Comparison of ENCODE assay signal across 2 cellular contexts in the genomic region with DNA sequence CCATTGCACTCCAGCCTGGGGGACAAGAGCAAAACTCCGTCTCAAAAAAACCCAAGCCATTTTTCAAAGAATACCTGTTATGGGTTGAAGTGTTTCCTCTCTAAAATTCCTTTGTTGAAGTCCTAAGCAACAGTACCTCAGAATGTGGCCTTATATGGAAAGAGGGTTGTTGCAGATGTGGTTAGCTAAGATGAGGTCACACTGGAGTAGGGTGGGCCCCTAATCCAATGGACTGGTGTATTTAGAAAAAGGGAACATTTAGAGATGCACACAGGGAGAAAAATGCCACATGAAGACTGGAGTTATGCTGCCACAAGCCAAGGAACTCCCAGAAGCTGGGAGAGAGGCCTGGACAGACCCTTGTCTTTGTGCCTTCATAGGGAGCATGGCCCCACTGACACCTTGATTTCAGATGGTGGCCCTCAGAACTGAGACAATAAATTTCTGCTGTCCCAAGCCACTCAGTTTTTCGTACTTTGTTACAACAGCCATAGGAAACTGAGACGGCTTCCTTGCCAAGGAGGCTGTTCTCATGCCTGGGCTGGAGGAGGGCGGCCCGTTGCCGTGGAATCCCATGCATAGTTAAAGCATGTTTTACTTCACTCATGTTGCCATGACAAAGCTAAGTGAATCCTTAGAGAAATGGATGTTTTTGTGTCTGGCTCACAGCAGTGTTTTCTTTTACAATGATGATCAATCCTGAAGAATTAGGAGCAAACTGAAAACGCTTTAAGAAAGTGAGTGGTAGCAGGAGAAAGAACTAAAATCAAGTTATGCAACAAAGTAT.
TF ChIP-seq lines count a peak whose summit lies in the region.

No MANE protein-coding gene starts in this region.

TF ChIP-seq in A549, 52 proteins besides CTCF, POLR2A, EP300 and RAD21:
- TF ChIP-seq RFX5 (IDR thresholded peaks at IDR 0.05), result no peak
- TF ChIP-seq HOXB13 (CRISPR knock-in tag; IDR thresholded peaks at IDR 0.05; ENCODE audit: low read depth), result no peak
- no peak for TF ChIP-seq HDAC2 (IDR thresholded peaks at IDR 0.05)
- TF ChIP-seq KDM1A (IDR thresholded peaks at IDR 0.05; ENCODE audit: low read depth), result no peak
- TF ChIP-seq, protein P1, sequence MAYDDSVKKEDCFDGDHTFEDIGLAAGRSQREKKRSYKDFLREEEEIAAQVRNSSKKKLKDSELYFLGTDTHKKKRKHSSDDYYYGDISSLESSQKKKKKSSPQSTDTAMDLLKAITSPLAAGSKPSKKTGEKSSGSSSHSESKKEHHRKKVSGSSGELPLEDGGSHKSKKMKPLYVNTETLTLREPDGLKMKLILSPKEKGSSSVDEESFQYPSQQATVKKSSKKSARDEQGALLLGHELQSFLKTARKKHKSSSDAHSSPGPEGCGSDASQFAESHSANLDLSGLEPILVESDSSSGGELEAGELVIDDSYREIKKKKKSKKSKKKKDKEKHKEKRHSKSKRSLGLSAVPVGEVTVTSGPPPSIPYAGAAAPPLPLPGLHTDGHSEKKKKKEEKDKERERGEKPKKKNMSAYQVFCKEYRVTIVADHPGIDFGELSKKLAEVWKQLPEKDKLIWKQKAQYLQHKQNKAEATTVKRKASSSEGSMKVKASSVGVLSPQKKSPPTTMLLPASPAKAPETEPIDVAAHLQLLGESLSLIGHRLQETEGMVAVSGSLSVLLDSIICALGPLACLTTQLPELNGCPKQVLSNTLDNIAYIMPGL (CRISPR knock-in tag; IDR thresholded peaks at IDR 0.05; ENCODE audit: borderline replicate concordance), result no peak
- no peak for TF ChIP-seq FOSL2 (IDR thresholded peaks at IDR 0.05)
- TF ChIP-seq FOSL2 (CRISPR knock-in tag; IDR thresholded peaks at IDR 0.05), result no peak
- TF ChIP-seq PHF8 (IDR thresholded peaks at IDR 0.05; ENCODE audit: borderline replicate concordance, low read depth), result no peak

TF ChIP-seq in SK-N-SH, 30 proteins besides CTCF, POLR2A, EP300 and RAD21:
- no peak for TF ChIP-seq POLR2AphosphoS5 (IDR thresholded peaks at IDR 0.05; ENCODE audit: low read depth, low read length)
